ENCODE assay signal across 17 cellular contexts in genomic region chr11:33931032-33931431, GRCh38. TPM values are rescaled to one million over a fixed set of nuclear protein-coding genes. Genes with fewer than 3 reads are reported as not detected.
DNase-seq lines count a peak whose midpoint lies in the region; ATAC-seq, FAIRE-seq and TF ChIP-seq lines count a peak whose summit lies in the region.
"Had no signal": no experiment of that assay in that cellular context is flagged by ENCODE, and none has a peak within 500 bp of the region (broad histone marks: within the 10 kb centered on the region; RNA-seq: fewer than 3 reads in every experiment).

No MANE protein-coding gene starts in this region.

- H3F3A ChIP-seq in Loucy (ENCODE audit: low read depth), result no peaks in the 10 kb centered on the region

- H3K4me2 ChIP-seq in Loucy (ENCODE audit: low read depth, low read length, poor library complexity, severe bottlenecking), result peak overlapping the region; percentile 38

- H3K36me3 ChIP-seq in Loucy (ENCODE audit: insufficient read depth, low read length) (no peaks in the 10 kb centered on the region), bronchial epithelial cell (ENCODE audit: control insufficient read depth, insufficient read depth, low read length) (no peaks in the 10 kb centered on the region), right lobe of liver (no peaks in the 10 kb centered on the region), suprapubic skin (no peaks in the 10 kb centered on the region)
- H3K36me3 ChIP-seq: MG63 had no signal

- TF ChIP-seq POLR2A in right lobe of liver (IDR thresholded peaks at IDR 0.05) (no peak), suprapubic skin (IDR thresholded peaks at IDR 0.05) (no peak)

- no peaks in the 10 kb centered on the region for H3K79me2 ChIP-seq in Loucy (ENCODE audit: insufficient read depth, low read length)

- no peak for FAIRE-seq in bronchial epithelial cell (lab: Jason Lieb, UNC)
- FAIRE-seq: astrocyte, endometrium, G401.6, H1 had no signal

- in situ Hi-C loops in KBM-7 (cut with MboI; ENCODE audit: low pct_unique_long_range_greater_than_20kb, low sequenced_read_pairs), result no loop called here

- H3K9me3 ChIP-seq in Loucy (ENCODE audit: insufficient read depth, low read depth, low read length) (no peaks in the 10 kb centered on the region; the same call in 1 of the 2 replicates), right lobe of liver (no peaks in the 10 kb centered on the region), suprapubic skin (no peaks in the 10 kb centered on the region)
- H3K9me3 ChIP-seq: MG63 had no signal

- no peak overlapping the region for H3K4me3 ChIP-seq in Loucy (ENCODE audit: low read length, poor library complexity, severe bottlenecking)
- H3K4me3 ChIP-seq in bronchial epithelial cell (ENCODE audit: low read depth, low read length), result no peak overlapping the region
- no peak overlapping the region for H3K4me3 ChIP-seq in right lobe of liver
- H3K4me3 ChIP-seq in suprapubic skin, result peak overlapping the region; percentile 12
- H3K4me3 ChIP-seq: MG63 had no signal

- H3K27ac ChIP-seq in right lobe of liver (peak overlapping the region; percentile 45 to 87 (median 69)), suprapubic skin (peak overlapping the region; percentile 80)

- 43% methylated on average over 2 of the region's 2 CpGs for WGBS in right lobe of liver (ENCODE audit: insufficient coverage, low coverage, low lambda C conversion rate, missing lambda C conversion rate)
- 17% methylated on average over 2 of the region's 2 CpGs for WGBS in suprapubic skin

- TF ChIP-seq CTCF in Loucy (conservative IDR thresholded peaks at IDR 0.05; ENCODE audit: low read length) (no peak), bronchial epithelial cell (IDR thresholded peaks at IDR 0.05; ENCODE audit: insufficient read depth, low read length, severe bottlenecking) (no peak), right lobe of liver (IDR thresholded peaks at IDR 0.05) (no peak), suprapubic skin (IDR thresholded peaks at IDR 0.05) (no peak)

- peak; percentile 70 for DNase-seq in bronchial epithelial cell (ENCODE audit: low read depth)
- DNase-seq in right lobe of liver, result no peak
- no peak for DNase-seq in suprapubic skin (ENCODE audit: low spot score in 2 of 2)
- DNase-seq in KBM-7, result no peak
- no peak for DNase-seq in activated T-cell treated with anti-CD3 and anti-CD28 coated beads, Interleukin-2, amount 50 U/mL, for 1 hour
- DNase-seq in stimulated activated naive CD4-positive, alpha-beta T cell treated with Interleukin-2 at 50 U/mL for 16 hours (lab: John Stamatoyannopoulos, UW), result no peak
- DNase-seq: activated T-cell treated with anti-CD3 and anti-CD28 coated beads, Interleukin-2, amount 50 U/mL, for 48 hours; CD8-positive, alpha-beta T cell; MG63; midbrain; stimulated activated naive CD4-positive, alpha-beta T cell had no signal

- H3K9ac ChIP-seq in Loucy (ENCODE audit: low read depth, low read length, poor library complexity, severe bottlenecking), result peak overlapping the region; percentile 44

- TF ChIP-seq EP300 in suprapubic skin (IDR thresholded peaks at IDR 0.05), result no peak

- ATAC-seq in right lobe of liver (no peak), HG03442 (IDR thresholded peaks at IDR 0.05; ENCODE audit: unreplicated experiment) (no peak)
- ATAC-seq: CD8-positive, alpha-beta T cell had no signal

- H3K4me1 ChIP-seq in Loucy (ENCODE audit: insufficient read depth, low read length, poor library complexity, severe bottlenecking) (peaks cover 41% of the 10 kb centered on the region), right lobe of liver (peaks cover 0 to 3% (median 0%) of the 10 kb centered on the region in 4 donors), suprapubic skin (peaks cover 30% of the 10 kb centered on the region)

- peak overlapping the region; percentile 64 for H2AFZ ChIP-seq in Loucy (ENCODE audit: low read length)

- no peaks in the 10 kb centered on the region for H4K20me1 ChIP-seq in Loucy (ENCODE audit: insufficient read depth, low read length, poor library complexity, severe bottlenecking)

- intact Hi-C loops in right lobe of liver (cut with DNase I), result no loop called here

- H3K9me2 ChIP-seq in Loucy (replicated peaks; ENCODE audit: low read depth, low read length), result no peaks in the 10 kb centered on the region

- H3K27me3 ChIP-seq in Loucy (ENCODE audit: insufficient read depth, low read length, poor library complexity, severe bottlenecking) (no peaks in the 10 kb centered on the region), bronchial epithelial cell (ENCODE audit: control insufficient read depth, insufficient read depth, low read length) (no peaks in the 10 kb centered on the region), right lobe of liver (no peaks in the 10 kb centered on the region), suprapubic skin (no peaks in the 10 kb centered on the region)
- H3K27me3 ChIP-seq: MG63 had no signal

RNA-seq across cellular contexts. Expression of gene LMO2, which starts 39.2 kb away (rescaled TPM):
- total RNA-seq in bronchial epithelial cell, result 0.77 and 1.1 TPM in 2 replicates
- 1 to 10 TPM; 3.6 to 7.6 (median 4.9) TPM for total RNA-seq in right lobe of liver
- 10 to 100 TPM in 1 of 4 donors, 1 to 10 TPM in 3; 2.1 to 11.1 (median 7.0) TPM for total RNA-seq in suprapubic skin
- total RNA-seq: CD8-positive, alpha-beta T cell had no signal
